28 cellular contexts compared by ENCODE assay signal in genomic region chr3:73964818-73965217, GRCh38.
"Had no signal": no experiment of that assay in that cellular context is flagged by ENCODE, and none has a peak within 500 bp of the region (broad histone marks: within the 10 kb centered on the region; RNA-seq: fewer than 3 reads in every experiment).

No MANE protein-coding gene starts in this region.

- H3K27ac ChIP-seq: neural progenitor cell, ovary, parathyroid adenoma, psoas muscle, skin epidermis, spleen, suprapubic skin, testis, tibial artery, transverse colon, upper lobe of right lung, uterus had no signal

- H3K27me3 ChIP-seq: neural progenitor cell, ovary, spleen, suprapubic skin, testis, tibial artery, transverse colon, upper lobe of right lung, uterus had no signal

- H3K4me2 ChIP-seq: neural progenitor cell, smooth muscle cell had no signal

- H3K79me2 ChIP-seq: parathyroid adenoma had no signal

- H3K36me3 ChIP-seq: neural progenitor cell, ovary, spleen, suprapubic skin, tibial artery, transverse colon, upper lobe of right lung, uterus had no signal

- DNase-seq: natural killer cell; occipital lobe; ovary; posterior cingulate gyrus; psoas muscle; right cardiac atrium; spleen; stimulated activated CD4-positive, alpha-beta T cell treated with anti-CD3 and anti-CD28 coated beads, Interleukin-12 subunit alpha, Interleukin-12 subunit beta, amount 100 ng/mL, for 4 hours; stimulated activated CD4-positive, alpha-beta T cell treated with anti-CD3 and anti-CD28 coated beads, Interleukin-1b, Interleukin-23, amount 100 ng/mL, for 48 hours; stimulated activated CD4-positive, alpha-beta T cell treated with anti-CD3 and anti-CD28 coated beads, Interleukin-4, amount 100 ng/mL, for 1 hour; stimulated activated CD4-positive, alpha-beta T cell treated with anti-CD3 and anti-CD28 coated beads, Interleukin-4, amount 100 ng/mL, for 4 hours; stimulated activated CD8-positive, alpha-beta memory T cell treated with anti-CD3 and anti-CD28 coated beads, Interleukin-4, amount 100 ng/mL, for 48 hours; stimulated activated naive CD4-positive, alpha-beta T cell; stimulated activated naive CD8-positive, alpha-beta T cell treated with anti-CD3 and anti-CD28 coated beads, Interleukin-15, amount 100 ng/mL, for 72 hours; stimulated activated naive CD8-positive, alpha-beta T cell treated with anti-CD3 and anti-CD28 coated beads, Interleukin-15, Interleukin-2, amounts not matched to agents 100 U/mL and 50 U/mL, for 24 hours; substantia nigra; testis; tibial artery; transverse colon; upper lobe of right lung; uterus had no signal

- ATAC-seq: natural killer cell; psoas muscle; right cardiac atrium; sciatic nerve; stimulated activated memory B cell treated with anti-CD40 and anti-IgM and Interleukin-4, amounts not matched to agents 10 μg/mL and 1 μg/mL and 100 μg/mL, for 72 hours; stimulated activated naive CD8-positive, alpha-beta T cell treated with anti-CD3 and anti-CD28 coated beads, Interleukin-15, amount 100 ng/mL, for 72 hours; stimulated activated naive CD8-positive, alpha-beta T cell treated with anti-CD3 and anti-CD28 coated beads, Interleukin-15, Interleukin-2, amounts not matched to agents 100 U/mL and 50 U/mL, for 24 hours; upper lobe of right lung had no signal

- H3K4me3 ChIP-seq: neural progenitor cell, ovary, psoas muscle, skin epidermis, smooth muscle cell, spleen, suprapubic skin, testis, tibial artery, transverse colon, upper lobe of right lung, uterus had no signal

- H2AFZ ChIP-seq: neural progenitor cell, parathyroid adenoma had no signal

- H3K9ac ChIP-seq: neural progenitor cell, parathyroid adenoma had no signal

- H3K4me1 ChIP-seq: neural progenitor cell, parathyroid adenoma, psoas muscle, spleen, suprapubic skin, testis, tibial artery, transverse colon, upper lobe of right lung, uterus had no signal

- H3K9me3 ChIP-seq: ovary, psoas muscle, suprapubic skin, testis, tibial artery, transverse colon, upper lobe of right lung, uterus had no signal
